1 cellular context compared by ENCODE assay signal in genomic region chr6:88238065-88238464, GRCh38.
TF ChIP-seq lines count a peak whose summit lies in the region.

No MANE protein-coding gene starts in this region.

TF ChIP-seq in SK-N-SH treated with all-trans-retinoic acid at 6 μM for 48 hours, 23 proteins besides CTCF, POLR2A, EP300 and RAD21 (continued from another document):
- no peak for TF ChIP-seq TSHZ2 (CRISPR knock-in tag; IDR thresholded peaks at IDR 0.05)
- TF ChIP-seq ZNF565 (CRISPR knock-in tag; conservative IDR thresholded peaks at IDR 0.05; ENCODE audit: low read depth): no peak
- no peak for TF ChIP-seq GLIS3 (CRISPR knock-in tag; IDR thresholded peaks at IDR 0.05)
TF ChIP-seq in SK-N-SH treated with all-trans-retinoic acid at 6 μM for 48 hours: peak in this region for 0.
